ENCODE assay signal across 8 cellular contexts in the genomic region with DNA sequence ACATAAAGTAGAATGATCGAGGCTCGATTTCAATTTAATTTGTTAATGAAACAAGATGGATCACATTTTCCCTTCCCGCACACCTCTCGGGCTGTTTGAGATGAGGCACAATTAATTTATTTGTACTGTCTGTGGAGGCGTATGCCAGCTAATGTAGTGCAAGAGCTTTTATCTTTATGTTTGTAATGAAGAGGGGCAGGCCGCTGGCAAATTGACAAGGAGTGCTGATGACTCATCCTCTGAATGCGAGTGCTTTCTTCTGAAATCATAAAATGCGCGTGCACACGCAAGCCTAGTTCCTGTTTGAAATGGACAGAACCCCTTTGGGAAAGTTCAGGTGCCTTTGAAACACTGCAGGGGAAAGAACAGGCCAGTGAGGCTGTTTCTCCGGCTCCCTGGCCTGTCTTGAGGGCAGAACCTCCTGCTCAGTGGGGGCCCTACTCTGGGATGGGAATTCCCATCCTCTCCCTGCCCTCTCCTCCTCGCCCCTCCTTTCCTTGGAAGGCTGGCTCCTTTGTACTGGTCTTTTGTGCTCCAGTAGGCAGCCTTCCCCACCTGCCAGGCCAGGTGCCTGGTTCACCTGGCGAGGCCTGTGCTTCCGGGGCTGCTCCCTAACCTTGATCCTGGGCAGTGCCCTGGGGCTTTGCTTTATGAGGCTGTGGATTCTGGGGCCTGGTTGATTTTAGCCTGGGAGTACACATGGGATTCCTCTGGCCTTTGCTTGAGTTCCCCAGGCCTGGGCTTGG. TPM values are rescaled to one million over a fixed set of nuclear protein-coding genes. Genes with fewer than 3 reads are reported as not detected.
DNase-seq lines count a peak whose midpoint lies in the region; ATAC-seq lines count a peak whose summit lies in the region.

No MANE protein-coding gene starts in this region.

- ATAC-seq in Right ventricle myocardium superior (ENCODE audit: poor library complexity) (peak; percentile 46), sciatic nerve (peak; percentile 74), GM18870 (IDR thresholded peaks at IDR 0.05; ENCODE audit: unreplicated experiment) (no peak)

- peak; percentile 14 for DNase-seq in Ammon's horn (ENCODE audit: low spot score)
- peak; percentile 93 for DNase-seq in M059J (ENCODE audit: low read depth)
- peak; percentile 98 for DNase-seq in SW480 (ENCODE audit: low spot score)
- DNase-seq in Right ventricle myocardium superior = peak; percentile 72
- peak; percentile 89 for DNase-seq in sciatic nerve (ENCODE audit: low spot score)
- DNase-seq in HuH-7.5 (ENCODE audit: low spot score) = no peak
- no peak for DNase-seq in NCI-H1048 (lab: John Stamatoyannopoulos, UW)

- intact Hi-C loops in Right ventricle myocardium superior (cut with DNase I) = no loop called here
- intact Hi-C loops in sciatic nerve (cut with DNase I) = no loop called here

RNA-seq across cellular contexts. Expression of a gene that starts 50.3 kb away (rescaled TPM):
- 53.6 and 83.2 TPM in 2 replicates for total RNA-seq in M059J (2014; rRNA removed; shearing (Covaris generic))
- total RNA-seq in Right ventricle myocardium superior (107 TPM), sciatic nerve (141 TPM)

Comparison
In these comparisons a context has a peak if more than half of its experiments do, and no peak if none do; other contexts are left out.
1. DNase-seq: peak in Ammon's horn (single experiment), M059J (single experiment), SW480 (single experiment), Right ventricle myocardium superior (single experiment) and sciatic nerve (single experiment); none in HuH-7.5 (single experiment) and NCI-H1048 (single experiment).